1 cellular context compared by ENCODE assay signal in the genomic region with DNA sequence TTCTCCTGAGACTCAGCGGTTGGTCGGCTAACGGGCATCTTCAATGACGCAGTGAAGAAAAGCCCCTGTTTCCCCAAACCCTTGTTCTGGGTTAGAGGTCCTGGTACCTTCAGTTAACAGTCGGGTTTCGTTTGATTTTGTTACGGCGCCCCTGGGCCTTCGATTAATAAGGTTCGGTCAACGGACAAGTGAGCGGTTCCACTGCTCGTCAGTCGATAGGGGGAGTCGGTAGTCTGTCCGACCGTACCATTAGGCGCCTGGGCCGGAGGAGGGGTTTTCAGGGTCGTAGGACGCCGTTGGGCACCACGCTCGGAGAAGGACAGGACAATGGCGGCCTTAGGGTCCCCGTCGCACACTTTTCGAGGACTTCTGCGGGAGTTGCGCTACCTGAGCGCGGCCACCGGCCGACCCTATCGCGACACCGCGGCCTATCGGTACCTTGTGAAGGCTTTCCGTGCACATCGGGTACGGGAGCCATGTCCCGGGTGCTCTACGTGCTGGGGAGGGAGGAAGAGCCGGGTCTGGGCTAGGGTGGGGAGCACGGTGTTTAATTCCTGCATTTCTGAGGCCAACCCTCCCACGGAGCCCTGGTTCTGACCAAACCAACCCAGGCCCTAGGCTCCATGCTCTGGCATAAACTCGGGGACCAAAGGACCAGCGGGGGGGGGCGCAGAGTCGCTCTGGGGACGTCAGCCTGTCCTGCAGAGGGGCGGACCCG.
TF ChIP-seq lines count a peak whose summit lies in the region.

FMC1 (plus strand) TSS at position 280 of the 718 bp plus-strand sequence; CDS start at position 328, 48 bp downstream.

TF ChIP-seq in GM12878, 131 proteins besides CTCF, POLR2A, EP300 and RAD21 (continued from another document and continues in another):
- no peak for TF ChIP-seq MXI1 (IDR thresholded peaks at IDR 0.05; ENCODE audit: low read depth, low read length)
- peak; percentile 97 for TF ChIP-seq JUND (IDR thresholded peaks at IDR 0.05; ENCODE audit: low read depth, low read length)
- peak; percentile 89 to 95 for TF ChIP-seq BHLHE40 (IDR thresholded peaks at IDR 0.05; ENCODE audit: borderline replicate concordance in 1 of 2, low read depth in 2 of 2, low read length in 1 of 2)
- no peak for TF ChIP-seq SKIL (IDR thresholded peaks at IDR 0.05; ENCODE audit: low read depth, poor library complexity, severe bottlenecking)
- 0 out of 2 replicates have a peak, but pooled peaks have one; percentile 7 for TF ChIP-seq IRF4 (IDR thresholded peaks at IDR 0.05; ENCODE audit: low read depth, low read length)
- TF ChIP-seq BCL3 (IDR thresholded peaks at IDR 0.05; ENCODE audit: borderline replicate concordance, insufficient read depth, low read depth, low read length, poor library complexity, severe bottlenecking), result no peak
- peak; percentile 50 for TF ChIP-seq HCFC1 (IDR thresholded peaks at IDR 0.05; ENCODE audit: low read length)
- TF ChIP-seq SIN3A (IDR thresholded peaks at IDR 0.05; ENCODE audit: low read depth, low read length), result peak; percentile 28; the same call in 1 of the 2 replicates
- TF ChIP-seq RAD51 (IDR thresholded peaks at IDR 0.05), result no peak
- TF ChIP-seq NBN (IDR thresholded peaks at IDR 0.05), result peak; percentile 89
- TF ChIP-seq HDAC6 (IDR thresholded peaks at IDR 0.05; ENCODE audit: unreplicated experiment), result no peak
- peak; percentile 70; the same call in 1 of the 2 replicates for TF ChIP-seq STAT1 (conservative IDR thresholded peaks at IDR 0.05)
- peak; percentile 43 for TF ChIP-seq FOXM1 (IDR thresholded peaks at IDR 0.05; ENCODE audit: low read depth, low read length)
- TF ChIP-seq, protein P1, sequence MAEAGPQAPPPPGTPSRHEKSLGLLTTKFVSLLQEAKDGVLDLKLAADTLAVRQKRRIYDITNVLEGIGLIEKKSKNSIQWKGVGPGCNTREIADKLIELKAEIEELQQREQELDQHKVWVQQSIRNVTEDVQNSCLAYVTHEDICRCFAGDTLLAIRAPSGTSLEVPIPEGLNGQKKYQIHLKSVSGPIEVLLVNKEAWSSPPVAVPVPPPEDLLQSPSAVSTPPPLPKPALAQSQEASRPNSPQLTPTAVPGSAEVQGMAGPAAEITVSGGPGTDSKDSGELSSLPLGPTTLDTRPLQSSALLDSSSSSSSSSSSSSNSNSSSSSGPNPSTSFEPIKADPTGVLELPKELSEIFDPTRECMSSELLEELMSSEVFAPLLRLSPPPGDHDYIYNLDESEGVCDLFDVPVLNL (IDR thresholded peaks at IDR 0.05; ENCODE audit: low read depth, low read length), result no peak
- TF ChIP-seq SUZ12 (IDR thresholded peaks at IDR 0.05; ENCODE audit: unreplicated experiment), result no peak
- no peak for TF ChIP-seq YBX1 (IDR thresholded peaks at IDR 0.05)
- TF ChIP-seq SREBF2 (IDR thresholded peaks at IDR 0.05; ENCODE audit: low read length), result 0 out of 2 replicates have a peak, but pooled peaks have one; percentile 22
- TF ChIP-seq, protein P2, sequence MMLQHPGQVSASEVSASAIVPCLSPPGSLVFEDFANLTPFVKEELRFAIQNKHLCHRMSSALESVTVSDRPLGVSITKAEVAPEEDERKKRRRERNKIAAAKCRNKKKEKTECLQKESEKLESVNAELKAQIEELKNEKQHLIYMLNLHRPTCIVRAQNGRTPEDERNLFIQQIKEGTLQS (IDR thresholded peaks at IDR 0.05; ENCODE audit: borderline replicate concordance, extremely low read depth, low read depth, low read length), result peak; percentile 5; the same call in 1 of the 2 replicates
- TF ChIP-seq FOXK2 (IDR thresholded peaks at IDR 0.05), result peak; percentile 96
- peak; percentile 48; the same call in 1 of the 2 replicates for TF ChIP-seq TARDBP (IDR thresholded peaks at IDR 0.05; ENCODE audit: borderline replicate concordance)
- 0 out of 2 replicates have a peak, but pooled peaks have one; percentile 14 for TF ChIP-seq DPF2 (IDR thresholded peaks at IDR 0.05)
- peak; percentile 76 for TF ChIP-seq RELB (IDR thresholded peaks at IDR 0.05; ENCODE audit: low read depth)
- TF ChIP-seq POU2F2 (IDR thresholded peaks at IDR 0.05; ENCODE audit: borderline replicate concordance, low read depth, low read length), result peak; percentile 69; the same call in 1 of the 3 replicates
- TF ChIP-seq ZNF384 (IDR thresholded peaks at IDR 0.05; ENCODE audit: borderline replicate concordance, low read depth, low read length), result no peak
- no peak for TF ChIP-seq CUX1 (IDR thresholded peaks at IDR 0.05; ENCODE audit: insufficient replicate concordance, low read depth, low read length)
- TF ChIP-seq RFX5 (IDR thresholded peaks at IDR 0.05; ENCODE audit: low read depth, low read length), result 0 out of 2 replicates have a peak, but pooled peaks have one; percentile 21
- TF ChIP-seq BRCA1 (IDR thresholded peaks at IDR 0.05; ENCODE audit: low read depth, low read length), result no peak
- TF ChIP-seq RB1 (IDR thresholded peaks at IDR 0.05; ENCODE audit: borderline replicate concordance), result peak; percentile 59; the same call in 1 of the 2 replicates
- TF ChIP-seq PKNOX1 (IDR thresholded peaks at IDR 0.05), result peak; percentile 53; the same call in 1 of the 2 replicates
- TF ChIP-seq CREB1 (IDR thresholded peaks at IDR 0.05; ENCODE audit: low read depth), result peak; percentile 95
- 0 out of 4 replicates have a peak, but pooled peaks of 1 of the 2 experiments have one; percentile 67 for TF ChIP-seq SRF (IDR thresholded peaks at IDR 0.05; ENCODE audit: low read depth in 2 of 2, low read length in 2 of 2)
- TF ChIP-seq PBX3 (IDR thresholded peaks at IDR 0.05; ENCODE audit: insufficient replicate concordance, low read depth, low read length), result no peak
- peak; percentile 91 for TF ChIP-seq YY1 (IDR thresholded peaks at IDR 0.05; ENCODE audit: low read depth, low read length)
- peak; percentile 52 for TF ChIP-seq E4F1 (IDR thresholded peaks at IDR 0.05; ENCODE audit: borderline replicate concordance, partially characterized antibody)
- peak; percentile 76; the same call in 1 of the 2 replicates for TF ChIP-seq ESRRA (IDR thresholded peaks at IDR 0.05; ENCODE audit: low read length)
- TF ChIP-seq ATF7 (IDR thresholded peaks at IDR 0.05; ENCODE audit: low read depth), result peak; percentile 97
- peak; percentile 23; the same call in 1 of the 2 replicates for TF ChIP-seq TCF3 (IDR thresholded peaks at IDR 0.05; ENCODE audit: borderline replicate concordance, insufficient read depth, low read depth, low read length)
- TF ChIP-seq, protein P3, sequence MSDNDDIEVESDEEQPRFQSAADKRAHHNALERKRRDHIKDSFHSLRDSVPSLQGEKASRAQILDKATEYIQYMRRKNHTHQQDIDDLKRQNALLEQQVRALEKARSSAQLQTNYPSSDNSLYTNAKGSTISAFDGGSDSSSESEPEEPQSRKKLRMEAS (IDR thresholded peaks at IDR 0.05; ENCODE audit: low read depth, low read length), result 0 out of 2 replicates have a peak, but pooled peaks have one; percentile 27
- TF ChIP-seq EGR1 (IDR thresholded peaks at IDR 0.05; ENCODE audit: borderline replicate concordance in 1 of 2, low read depth in 2 of 2, low read length in 2 of 2), result peak; percentile 24 to 48; a peak in 2 of 3 replicates
- TF ChIP-seq PAX8 (IDR thresholded peaks at IDR 0.05), result 0 out of 2 replicates have a peak, but pooled peaks have one; percentile 15
